In genomic region chr12:18332173-18332572, GRCh38 we compare ENCODE assay signal across 1 cellular context.
TF ChIP-seq lines count a peak whose summit lies in the region.

No MANE protein-coding gene starts in this region.

TF ChIP-seq in K562, 482 proteins besides CTCF, POLR2A, EP300 and RAD21:
- TF ChIP-seq NRF1 (conservative IDR thresholded peaks at IDR 0.05 in 1 of 2, IDR thresholded peaks at IDR 0.05 in 1 of 2) (no peak), TBP (optimal IDR thresholded peaks at IDR 0.05; ENCODE audit: low read depth, low read length) (no peak)
